11 cellular contexts compared by ENCODE assay signal in genomic region chr2:33497177-33497787, GRCh38. TPM values are rescaled to one million over a fixed set of nuclear protein-coding genes. Genes with fewer than 3 reads are reported as not detected.
DNase-seq lines count a peak whose midpoint lies in the region; ATAC-seq and TF ChIP-seq lines count a peak whose summit lies in the region.
"Had no signal": no experiment of that assay in that cellular context is flagged by ENCODE, and none has a peak within 500 bp of the region (broad histone marks: within the 10 kb centered on the region; RNA-seq: fewer than 3 reads in every experiment).

No MANE protein-coding gene starts in this region.

- H3K9me3 Mint-ChIP-seq in activated CD4-positive, alpha-beta T cell treated with anti-CD3 and anti-CD28 coated beads, Interleukin-2, amount 10 ng/mL, durations not matched to agents 7 days and 5 days = no peaks in the 10 kb centered on the region
- peaks cover 11% of the 10 kb centered on the region for H3K9me3 Mint-ChIP-seq in MCF 10A (ENCODE audit: unreplicated experiment)

- ATAC-seq in HG03060 (IDR thresholded peaks at IDR 0.05; ENCODE audit: low read depth, unreplicated experiment) = peak; percentile 50
- ATAC-seq in stimulated activated naive CD8-positive, alpha-beta T cell treated with anti-CD3 and anti-CD28 coated beads, Interleukin-15, Interleukin-2, amounts not matched to agents 100 U/mL and 50 U/mL, for 24 hours = peak; percentile 57

- CTCF ChIA-PET in activated CD4-positive, alpha-beta T cell treated with anti-CD3 and anti-CD28 coated beads, Interleukin-2, amount 10 ng/mL, durations not matched to agents 7 days and 5 days (lab: Charles Lee) = no interaction called here
- CTCF ChIA-PET in MCF 10A (lab: Yijun Ruan, JAX) = no interaction called here

- H3K27ac Mint-ChIP-seq in activated CD4-positive, alpha-beta T cell treated with anti-CD3 and anti-CD28 coated beads, Interleukin-2, amount 10 ng/mL, durations not matched to agents 7 days and 5 days = no peak overlapping the region
- H3K27ac Mint-ChIP-seq in MCF 10A (ENCODE audit: low read depth, unreplicated experiment) = no peak overlapping the region

- peaks cover 49% of the 10 kb centered on the region for H3K4me1 Mint-ChIP-seq in activated CD4-positive, alpha-beta T cell treated with anti-CD3 and anti-CD28 coated beads, Interleukin-2, amount 10 ng/mL, durations not matched to agents 7 days and 5 days
- H3K4me1 Mint-ChIP-seq in MCF 10A (ENCODE audit: insufficient read depth, unreplicated experiment) = peaks cover 7% of the 10 kb centered on the region

- intact Hi-C loops in MCF 10A (cut with micrococcal nuclease) = no loop called here

- TF ChIP-seq CTCF in MCF 10A (IDR thresholded peaks at IDR 0.05; ENCODE audit: unreplicated experiment) = no peak

- DNase-seq in activated CD4-positive, alpha-beta T cell treated with anti-CD3 and anti-CD28 coated beads, Interleukin-2, amount 10 ng/mL, durations not matched to agents 7 days and 5 days = no peak
- no peak for DNase-seq in activated CD4-positive, alpha-beta T cell treated with anti-CD3 and anti-CD28 coated beads for 48 hours
- DNase-seq in SIG-M5 treated with dmso at 0.1 percent for 504 hours (lab: John Stamatoyannopoulos, UW; ENCODE audit: unreplicated experiment) (peak; percentile 94), foreskin melanocyte (no peak), MCF 10A (ENCODE audit: unreplicated experiment) (no peak), germinal center (ENCODE audit: low spot score) (no peak)
- DNase-seq in stimulated activated naive CD8-positive, alpha-beta T cell treated with anti-CD3 and anti-CD28 coated beads, Interleukin-15, Interleukin-2, amounts not matched to agents 100 U/mL and 50 U/mL, for 24 hours = no peak
- DNase-seq: ACHN, NCI-H1048 had no signal

- peak overlapping the region; percentile 4 for H3K4me3 Mint-ChIP-seq in activated CD4-positive, alpha-beta T cell treated with anti-CD3 and anti-CD28 coated beads, Interleukin-2, amount 10 ng/mL, durations not matched to agents 7 days and 5 days
- H3K4me3 Mint-ChIP-seq in MCF 10A (ENCODE audit: unreplicated experiment) = no peak overlapping the region
- H3K4me3 Mint-ChIP-seq: neural crest cell had no signal

- BruUV-seq in MCF 10A (replicated peaks; lab: Mats Ljungman, UMichigan) = no TSS peak

- peaks cover 6% of the 10 kb centered on the region for H3K36me3 Mint-ChIP-seq in activated CD4-positive, alpha-beta T cell treated with anti-CD3 and anti-CD28 coated beads, Interleukin-2, amount 10 ng/mL, durations not matched to agents 7 days and 5 days (ENCODE audit: low read depth)
- H3K36me3 Mint-ChIP-seq in MCF 10A (ENCODE audit: insufficient read depth, unreplicated experiment) = no peaks in the 10 kb centered on the region

- peaks cover 2% of the 10 kb centered on the region for H3K27me3 Mint-ChIP-seq in activated CD4-positive, alpha-beta T cell treated with anti-CD3 and anti-CD28 coated beads, Interleukin-2, amount 10 ng/mL, durations not matched to agents 7 days and 5 days
- peaks cover 26% of the 10 kb centered on the region for H3K27me3 Mint-ChIP-seq in MCF 10A (ENCODE audit: insufficient read depth, unreplicated experiment)

- POLR2A ChIA-PET in activated CD4-positive, alpha-beta T cell treated with anti-CD3 and anti-CD28 coated beads, Interleukin-2, amount 10 ng/mL, durations not matched to agents 7 days and 5 days (lab: Charles Lee) = interaction anchor here (0.9 kb wide), 1 partner anchor 21 kb away, joined by 3 read pairs; the partner anchor contains the start of gene RASGRP3
- POLR2A ChIA-PET in MCF 10A (lab: Yijun Ruan, JAX) = no interaction called here

RNA-seq across cellular contexts. Expression of gene RASGRP3, which starts 20.8 kb away (rescaled TPM):
- 10 to 100 TPM; 11.8 to 13.7 TPM for total RNA-seq in activated CD4-positive, alpha-beta T cell treated with anti-CD3 and anti-CD28 coated beads, Interleukin-2, amount 10 ng/mL, durations not matched to agents 7 days and 5 days
- total RNA-seq in MCF 10A (2022) = 0.26 TPM in 1 of 2 replicates, not detected in the other

Comparison
In these comparisons a context has a peak if more than half of its experiments do, and no peak if none do; other contexts are left out.
1. RNA of gene RASGRP3, which starts 20.8 kb away (total RNA-seq): 11.8 to 13.7 TPM in activated CD4-positive, alpha-beta T cell treated with anti-CD3 and anti-CD28 coated beads, Interleukin-2, amount 10 ng/mL, durations not matched to agents 7 days and 5 days; 0.26 TPM in MCF 10A; every median in the first group is over 10 times any median in the second.